In the genomic region with DNA sequence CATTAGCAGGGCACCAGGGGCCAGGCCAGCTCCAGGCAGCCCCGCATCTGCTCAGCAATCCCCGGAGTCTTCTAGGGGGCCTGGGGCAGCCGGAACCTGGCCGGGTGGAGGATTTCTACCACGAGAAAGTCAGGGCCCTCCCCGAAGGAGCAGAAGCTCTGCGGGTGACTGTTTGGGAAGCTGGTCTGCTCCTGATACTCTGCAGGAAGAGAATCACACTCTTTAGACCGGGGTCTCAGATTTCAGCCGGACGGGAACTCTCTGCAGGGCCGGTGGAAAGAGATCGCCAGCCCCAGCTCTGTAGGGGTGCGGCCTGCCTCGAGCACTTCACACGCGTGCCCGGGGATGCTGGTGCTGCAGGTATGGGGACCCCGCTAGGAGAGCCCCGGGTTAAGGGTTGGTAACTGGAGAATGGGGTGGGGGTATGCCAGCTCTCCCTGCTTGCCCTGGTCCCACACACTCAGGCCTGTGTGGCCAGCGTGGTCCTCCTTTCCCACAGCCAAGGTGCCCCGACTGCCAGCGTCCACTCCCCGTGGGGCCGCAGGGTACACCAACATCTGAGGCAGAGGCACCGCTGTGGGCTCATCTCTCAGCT, we compare ENCODE assay signal across 11 cellular contexts. TPM values are rescaled to one million over a fixed set of nuclear protein-coding genes. Genes with fewer than 3 reads are reported as not detected.
A peak's percentile ranks its signal among the peaks of the same experiment; 100 is the strongest.
DNase-seq lines count a peak whose midpoint lies in the region; ATAC-seq, FAIRE-seq and TF ChIP-seq lines count a peak whose summit lies in the region.
"Had no signal": no experiment of that assay in that cellular context is flagged by ENCODE, and none has a peak within 500 bp of the region (broad histone marks: within the 10 kb centered on the region; RNA-seq: fewer than 3 reads in every experiment).

No MANE protein-coding gene starts in this region.

- no peak for ATAC-seq in central memory CD8-positive, alpha-beta T cell (replicated peaks; ENCODE audit: extremely low read depth, poor library complexity, severe bottlenecking)
- ATAC-seq in naive thymus-derived CD4-positive, alpha-beta T cell = no peak

- H3K4me3 Mint-ChIP-seq in central memory CD8-positive, alpha-beta T cell = no peak overlapping the region
- H3K4me3 Mint-ChIP-seq in naive thymus-derived CD4-positive, alpha-beta T cell = peak overlapping the region in 8 of 10 donors; percentile 27 to 73 (median 51)

- peaks cover 59% of the 10 kb centered on the region for H3K36me3 Mint-ChIP-seq in central memory CD8-positive, alpha-beta T cell (ENCODE audit: insufficient read depth)
- H3K36me3 Mint-ChIP-seq in naive thymus-derived CD4-positive, alpha-beta T cell = peaks cover 6 to 39% (median 30%) of the 10 kb centered on the region in 5 donors

- no peaks in the 10 kb centered on the region for H3K9me3 Mint-ChIP-seq in central memory CD8-positive, alpha-beta T cell
- peaks cover 0 to 14% (median 0%) of the 10 kb centered on the region in 11 donors for H3K9me3 Mint-ChIP-seq in naive thymus-derived CD4-positive, alpha-beta T cell
- H3K9me3 Mint-ChIP-seq: IgD-negative memory B cell had no signal

- no peaks in the 10 kb centered on the region for H3K27me3 ChIP-seq in AG04450 (ENCODE audit: control insufficient read depth, insufficient read depth, low read length)
- H3K27me3 ChIP-seq in HUES64 (ENCODE audit: insufficient read depth, low read length) = no peaks in the 10 kb centered on the region
- H3K27me3 ChIP-seq in naive thymus-derived CD4-positive, alpha-beta T cell (ENCODE audit: control insufficient read depth in 2 of 2, insufficient read depth in 2 of 2, low read length in 2 of 2) = no peaks in the 10 kb centered on the region

- H3K4me1 ChIP-seq in HUES64 (ENCODE audit: insufficient read depth, low read length) = peaks cover 28% of the 10 kb centered on the region
- H3K4me1 ChIP-seq in naive thymus-derived CD4-positive, alpha-beta T cell (ENCODE audit: control insufficient read depth in 2 of 2, insufficient read depth in 2 of 2, low read length in 2 of 2) = peaks cover 55 to 83% of the 10 kb centered on the region in 2 donors

- no peaks in the 10 kb centered on the region for H3K27me3 Mint-ChIP-seq in central memory CD8-positive, alpha-beta T cell
- no peaks in the 10 kb centered on the region for H3K27me3 Mint-ChIP-seq in naive thymus-derived CD4-positive, alpha-beta T cell
- H3K27me3 Mint-ChIP-seq: IgD-negative memory B cell had no signal

- no peak for TF ChIP-seq CTCF in AG04450 (IDR thresholded peaks at IDR 0.05; ENCODE audit: low read depth, low read length)

- H3K27ac ChIP-seq in AG04450 (ENCODE audit: low read depth, low read length) (peak overlapping the region; percentile 92), HUES64 (ENCODE audit: low read depth, low read length) (peak overlapping the region; percentile 66)
- H3K27ac ChIP-seq in naive thymus-derived CD4-positive, alpha-beta T cell (ENCODE audit: low read depth, low read length) = peak overlapping the region; percentile 55

- H3K4me3 ChIP-seq in AG04450 (ENCODE audit: low read depth, low read length) (no peak overlapping the region), HUES64 (ENCODE audit: low read length) (no peak overlapping the region)
- H3K4me3 ChIP-seq in naive thymus-derived CD4-positive, alpha-beta T cell (ENCODE audit: low read length) = no peak overlapping the region

- H3K27ac Mint-ChIP-seq in central memory CD8-positive, alpha-beta T cell (ENCODE audit: low read depth) = peak overlapping the region; percentile 83
- peak overlapping the region; percentile 74 to 93 (median 89) for H3K27ac Mint-ChIP-seq in naive thymus-derived CD4-positive, alpha-beta T cell

- POLR2A ChIA-PET in AG04450 (lab: Yijun Ruan, JAX) = interaction anchor here (1.0 to 2.4 kb wide), 5 partner anchors 14 to 47 kb away, joined by 3 to 15 read pairs (median 4); no protein-coding TSS in a partner anchor
- POLR2A ChIA-PET in naive thymus-derived CD4-positive, alpha-beta T cell (lab: Charles Lee) = interaction anchor here (0.6 to 8.5 kb wide), 9 partner anchors 14 to 149 kb away, joined by 3 to 137 read pairs (median 5); a partner anchor contains a TSS

- no peak for DNase-seq in AG04450 (ENCODE audit: low read depth, low spot score)
- no peak for DNase-seq in central memory CD8-positive, alpha-beta T cell (ENCODE audit: low spot score in 2 of 2)
- DNase-seq in naive thymus-derived CD4-positive, alpha-beta T cell = peak in 1 of 9 donors; percentile 16
- no peak for DNase-seq in NCI-H526 (lab: John Stamatoyannopoulos, UW)
- no peak for DNase-seq in occipital lobe (lab: John Stamatoyannopoulos, UW)
- DNase-seq in NCI-H2029 treated with DMSO at 0.1 percent for 48 hours (lab: John Stamatoyannopoulos, UW) = no peak
- no peak for DNase-seq in GM19239 (ENCODE audit: insufficient read length, low spot score)
- DNase-seq: activated CD4-positive, CD25-positive, alpha-beta regulatory T cell; NCI-H526 treated with DMSO at 0.1 percent for 48 hours had no signal

- intact Hi-C loops in naive thymus-derived CD4-positive, alpha-beta T cell (cut with micrococcal nuclease) = loop anchor here (5.0 kb wide), 3 partner anchors 45 to 295 kb away; no protein-coding TSS in a partner anchor

- H3K9me3 ChIP-seq in AG04450 (ENCODE audit: control insufficient read depth, insufficient read depth, low read length) (peaks cover 7% of the 10 kb centered on the region; the same call in 1 of the 2 replicates), HUES64 (ENCODE audit: insufficient read depth, low read depth, low read length) (no peaks in the 10 kb centered on the region)
- H3K9me3 ChIP-seq in naive thymus-derived CD4-positive, alpha-beta T cell (ENCODE audit: control insufficient read depth in 2 of 3, low read length in 3 of 3) = no peaks in the 10 kb centered on the region

- CTCF ChIA-PET in AG04450 (lab: Charles Lee) = interaction anchor here (0.5 kb wide), 1 partner anchor 13 kb away, joined by 3 read pairs; no protein-coding TSS in a partner anchor
- CTCF ChIA-PET in naive thymus-derived CD4-positive, alpha-beta T cell (lab: Charles Lee) = interaction anchor here (0.9 to 2.9 kb wide), 7 partner anchors 14 to 293 kb away, joined by 3 to 11 read pairs (median 6); no protein-coding TSS in a partner anchor

- peak overlapping the region; percentile 33; the same call in 1 of the 2 replicates for H3K9ac ChIP-seq in HUES64 (ENCODE audit: low read depth, low read length)

- no peak for FAIRE-seq in GM19239 (lab: Jason Lieb, UNC)

- 14% methylated on average over 25 of the region's 25 CpGs for WGBS in HUES64

- H3K4me1 Mint-ChIP-seq in central memory CD8-positive, alpha-beta T cell = peaks cover 66% of the 10 kb centered on the region
- H3K4me1 Mint-ChIP-seq in naive thymus-derived CD4-positive, alpha-beta T cell = peaks cover 57 to 85% (median 65%) of the 10 kb centered on the region in 7 donors

- no peaks in the 10 kb centered on the region for H3K36me3 ChIP-seq in HUES64 (ENCODE audit: insufficient read depth, low read length)
- H3K36me3 ChIP-seq in naive thymus-derived CD4-positive, alpha-beta T cell (ENCODE audit: control insufficient read depth in 2 of 3, insufficient read depth in 3 of 3, low read length in 3 of 3) = peaks cover 0 to 69% (median 27%) of the 10 kb centered on the region in 3 experiments

RNA-seq across cellular contexts. Expression of a gene that starts 20.1 kb away (rescaled TPM):
- polyA plus RNA-seq in AG04450 (2011; rRNA removed) = 25.2 and 26.8 TPM in 2 replicates
- 32.8 and 38.1 TPM in 2 replicates for polyA minus RNA-seq in AG04450 (2011; rRNA and poly(A)+ RNA removed)
- 12.3 TPM for polyA plus RNA-seq in HUES64 (2013, experiment 1 of 2)
- 15.0 TPM for polyA plus RNA-seq in HUES64 (2013, experiment 2 of 2)
- 100 to 1,000 TPM; 110 to 227 (median 199) TPM for total RNA-seq in naive thymus-derived CD4-positive, alpha-beta T cell
- 100 to 1,000 TPM; 109 to 195 TPM for polyA plus RNA-seq in naive thymus-derived CD4-positive, alpha-beta T cell
- 14.2 TPM for total RNA-seq in occipital lobe
